ENCODE assay signal across 28 cellular contexts in genomic region chr4:123898941-123899666, GRCh38.
"Had no signal": no experiment of that assay in that cellular context is flagged by ENCODE, and none has a peak within 500 bp of the region (broad histone marks: within the 10 kb centered on the region; RNA-seq: fewer than 3 reads in every experiment).

No MANE protein-coding gene starts in this region.

- H3K9me3 Mint-ChIP-seq: activated B cell treated with CpG ODN at 0.5 μM for 24 hours; activated T-helper 2 cell treated with anti-CD3 and anti-CD28 coated beads, Interferon-gamma antibody, Interleukin-2, Interleukin-4, amounts not matched to agents 10 μg/mL and 5 μg/mL and 100 μg/mL, durations not matched to agents 14 hours and 24 hours and 36 hours; dendritic cell treated with granulocyte-macrophage colony-stimulating factor and Interleukin-4, amounts not matched to agents 40 ng/mL and 50 ng/mL, for 4 days had no signal

- H3K36me3 ChIP-seq: breast epithelium, esophagus squamous epithelium, gastrocnemius medialis, ovary, transverse colon had no signal

- ATAC-seq: activated CD8-positive, alpha-beta memory T cell treated with anti-CD3 and anti-CD28 coated beads, Interleukin-2, amount 10 ng/mL, durations not matched to agents 7 days and 5 days; activated CD8-positive, alpha-beta T cell treated with anti-CD3 and anti-CD28 coated beads, Interleukin-2, amount 10 ng/mL, durations not matched to agents 7 days and 5 days; activated naive CD4-positive, alpha-beta T cell treated with anti-CD3 and anti-CD28 coated beads, Interleukin-2, amount 50 U/mL, for 72 hours; gastrocnemius medialis; naive thymus-derived CD4-positive, alpha-beta T cell; sciatic nerve; stimulated activated naive CD8-positive, alpha-beta T cell treated with anti-CD3 and anti-CD28 coated beads, Interleukin-15, Interleukin-2, amounts not matched to agents 100 U/mL and 50 U/mL, for 24 hours had no signal

- H3K27ac ChIP-seq: breast epithelium, epithelial cell of prostate, esophagus squamous epithelium, ovary, skin epidermis, testis, transverse colon had no signal

- H3K27me3 ChIP-seq: breast epithelium, esophagus squamous epithelium, gastrocnemius medialis, ovary, testis, transverse colon had no signal

- H3K4me3 ChIP-seq: breast epithelium, esophagus squamous epithelium, gastrocnemius medialis, ovary, skin epidermis, testis, transverse colon had no signal

- H3K9me3 ChIP-seq: breast epithelium, esophagus squamous epithelium, gastrocnemius medialis, ovary, testis, transverse colon had no signal

- DNase-seq: activated B cell treated with CpG ODN at 0.5 μM for 24 hours; activated CD8-positive, alpha-beta memory T cell treated with anti-CD3 and anti-CD28 coated beads, Interleukin-2, amount 10 ng/mL, durations not matched to agents 7 days and 5 days; activated CD8-positive, alpha-beta T cell treated with anti-CD3 and anti-CD28 coated beads, Interleukin-2, amount 10 ng/mL, durations not matched to agents 7 days and 5 days; activated T-cell treated with anti-CD3 and anti-CD28 coated beads, Interleukin-2, amount 50 U/mL, for 48 hours; effector CD4-positive, alpha-beta T cell; esophagus squamous epithelium; gastrocnemius medialis; glutamatergic neuron; islet precursor cell; midbrain; naive thymus-derived CD4-positive, alpha-beta T cell; ovary; retina; stimulated activated CD4-positive, alpha-beta T cell treated with anti-CD3 and anti-CD28 coated beads, Interleukin-12 subunit alpha, Interleukin-12 subunit beta, amount 100 ng/mL, for 4 hours; stimulated activated CD4-positive, alpha-beta T cell treated with anti-CD3 and anti-CD28 coated beads, Interleukin-4, amount 100 ng/mL, for 1 hour; stimulated activated naive CD8-positive, alpha-beta T cell treated with anti-CD3 and anti-CD28 coated beads, Interleukin-15, Interleukin-2, amounts not matched to agents 100 U/mL and 50 U/mL, for 24 hours; T-helper 2 cell; testis; transverse colon had no signal

- H3K4me1 Mint-ChIP-seq: activated B cell treated with CpG ODN at 0.5 μM for 24 hours; activated CD8-positive, alpha-beta memory T cell treated with anti-CD3 and anti-CD28 coated beads, Interleukin-2, amount 10 ng/mL, durations not matched to agents 7 days and 5 days; central memory CD8-positive, alpha-beta T cell; naive thymus-derived CD4-positive, alpha-beta T cell had no signal

- H3K4me3 Mint-ChIP-seq: activated B cell treated with CpG ODN at 0.5 μM for 24 hours; activated CD8-positive, alpha-beta memory T cell treated with anti-CD3 and anti-CD28 coated beads, Interleukin-2, amount 10 ng/mL, durations not matched to agents 7 days and 5 days; activated CD8-positive, alpha-beta T cell treated with anti-CD3 and anti-CD28 coated beads, Interleukin-2, amount 10 ng/mL, durations not matched to agents 7 days and 5 days; central memory CD8-positive, alpha-beta T cell; dendritic cell treated with granulocyte-macrophage colony-stimulating factor and Interleukin-4, amounts not matched to agents 40 ng/mL and 50 ng/mL, for 4 days; naive thymus-derived CD4-positive, alpha-beta T cell had no signal

- H3K4me1 ChIP-seq: breast epithelium, transverse colon had no signal

- H3K36me3 Mint-ChIP-seq: activated CD8-positive, alpha-beta memory T cell treated with anti-CD3 and anti-CD28 coated beads, Interleukin-2, amount 10 ng/mL, durations not matched to agents 7 days and 5 days; activated naive CD4-positive, alpha-beta T cell treated with anti-CD3 and anti-CD28 coated beads, Interleukin-2, amount 50 U/mL, for 72 hours; naive thymus-derived CD4-positive, alpha-beta T cell had no signal

- H3K27me3 Mint-ChIP-seq: activated B cell treated with CpG ODN at 0.5 μM for 24 hours; activated CD8-positive, alpha-beta memory T cell treated with anti-CD3 and anti-CD28 coated beads, Interleukin-2, amount 10 ng/mL, durations not matched to agents 7 days and 5 days; central memory CD8-positive, alpha-beta T cell; dendritic cell treated with granulocyte-macrophage colony-stimulating factor and Interleukin-4, amounts not matched to agents 40 ng/mL and 50 ng/mL, for 4 days; naive thymus-derived CD4-positive, alpha-beta T cell; progenitor cell of endocrine pancreas had no signal

- H3K27ac Mint-ChIP-seq: activated B cell treated with CpG ODN at 0.5 μM for 24 hours; activated CD8-positive, alpha-beta memory T cell treated with anti-CD3 and anti-CD28 coated beads, Interleukin-2, amount 10 ng/mL, durations not matched to agents 7 days and 5 days; activated CD8-positive, alpha-beta T cell treated with anti-CD3 and anti-CD28 coated beads, Interleukin-2, amount 10 ng/mL, durations not matched to agents 7 days and 5 days; activated naive CD4-positive, alpha-beta T cell treated with anti-CD3 and anti-CD28 coated beads, Interleukin-2, amount 50 U/mL, for 72 hours; activated T-helper 2 cell treated with anti-CD3 and anti-CD28 coated beads, Interferon-gamma antibody, Interleukin-2, Interleukin-4, amounts not matched to agents 10 μg/mL and 5 μg/mL and 100 μg/mL, durations not matched to agents 14 hours and 24 hours and 36 hours; dendritic cell treated with granulocyte-macrophage colony-stimulating factor and Interleukin-4, amounts not matched to agents 40 ng/mL and 50 ng/mL, for 4 days; naive thymus-derived CD4-positive, alpha-beta T cell; progenitor cell of endocrine pancreas had no signal
